1 cellular context compared by ENCODE assay signal in the genomic region with DNA sequence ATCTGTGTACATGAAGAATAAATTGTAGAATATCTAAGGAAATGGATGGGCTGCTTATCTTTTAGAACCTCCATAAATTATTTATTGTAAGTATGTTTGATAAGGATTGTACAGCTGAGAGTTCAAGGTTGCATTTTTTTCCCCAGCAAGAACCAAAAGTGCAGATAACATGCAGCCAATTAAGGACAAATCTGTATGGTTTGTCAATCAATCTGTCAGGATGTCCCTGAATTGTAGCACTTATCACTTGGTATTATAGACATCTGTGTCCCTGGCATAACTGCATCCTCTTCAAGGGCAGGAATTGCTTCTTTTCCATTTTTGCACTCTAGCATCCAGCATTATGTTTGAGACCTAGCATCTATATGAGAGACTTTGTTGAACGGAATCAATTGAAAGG.
TF ChIP-seq lines count a peak whose summit lies in the region.

No MANE protein-coding gene starts in this region.

TF ChIP-seq in GM23338, 12 proteins besides CTCF, POLR2A, EP300 and RAD21 (continued from another document):
- TF ChIP-seq, protein P1, sequence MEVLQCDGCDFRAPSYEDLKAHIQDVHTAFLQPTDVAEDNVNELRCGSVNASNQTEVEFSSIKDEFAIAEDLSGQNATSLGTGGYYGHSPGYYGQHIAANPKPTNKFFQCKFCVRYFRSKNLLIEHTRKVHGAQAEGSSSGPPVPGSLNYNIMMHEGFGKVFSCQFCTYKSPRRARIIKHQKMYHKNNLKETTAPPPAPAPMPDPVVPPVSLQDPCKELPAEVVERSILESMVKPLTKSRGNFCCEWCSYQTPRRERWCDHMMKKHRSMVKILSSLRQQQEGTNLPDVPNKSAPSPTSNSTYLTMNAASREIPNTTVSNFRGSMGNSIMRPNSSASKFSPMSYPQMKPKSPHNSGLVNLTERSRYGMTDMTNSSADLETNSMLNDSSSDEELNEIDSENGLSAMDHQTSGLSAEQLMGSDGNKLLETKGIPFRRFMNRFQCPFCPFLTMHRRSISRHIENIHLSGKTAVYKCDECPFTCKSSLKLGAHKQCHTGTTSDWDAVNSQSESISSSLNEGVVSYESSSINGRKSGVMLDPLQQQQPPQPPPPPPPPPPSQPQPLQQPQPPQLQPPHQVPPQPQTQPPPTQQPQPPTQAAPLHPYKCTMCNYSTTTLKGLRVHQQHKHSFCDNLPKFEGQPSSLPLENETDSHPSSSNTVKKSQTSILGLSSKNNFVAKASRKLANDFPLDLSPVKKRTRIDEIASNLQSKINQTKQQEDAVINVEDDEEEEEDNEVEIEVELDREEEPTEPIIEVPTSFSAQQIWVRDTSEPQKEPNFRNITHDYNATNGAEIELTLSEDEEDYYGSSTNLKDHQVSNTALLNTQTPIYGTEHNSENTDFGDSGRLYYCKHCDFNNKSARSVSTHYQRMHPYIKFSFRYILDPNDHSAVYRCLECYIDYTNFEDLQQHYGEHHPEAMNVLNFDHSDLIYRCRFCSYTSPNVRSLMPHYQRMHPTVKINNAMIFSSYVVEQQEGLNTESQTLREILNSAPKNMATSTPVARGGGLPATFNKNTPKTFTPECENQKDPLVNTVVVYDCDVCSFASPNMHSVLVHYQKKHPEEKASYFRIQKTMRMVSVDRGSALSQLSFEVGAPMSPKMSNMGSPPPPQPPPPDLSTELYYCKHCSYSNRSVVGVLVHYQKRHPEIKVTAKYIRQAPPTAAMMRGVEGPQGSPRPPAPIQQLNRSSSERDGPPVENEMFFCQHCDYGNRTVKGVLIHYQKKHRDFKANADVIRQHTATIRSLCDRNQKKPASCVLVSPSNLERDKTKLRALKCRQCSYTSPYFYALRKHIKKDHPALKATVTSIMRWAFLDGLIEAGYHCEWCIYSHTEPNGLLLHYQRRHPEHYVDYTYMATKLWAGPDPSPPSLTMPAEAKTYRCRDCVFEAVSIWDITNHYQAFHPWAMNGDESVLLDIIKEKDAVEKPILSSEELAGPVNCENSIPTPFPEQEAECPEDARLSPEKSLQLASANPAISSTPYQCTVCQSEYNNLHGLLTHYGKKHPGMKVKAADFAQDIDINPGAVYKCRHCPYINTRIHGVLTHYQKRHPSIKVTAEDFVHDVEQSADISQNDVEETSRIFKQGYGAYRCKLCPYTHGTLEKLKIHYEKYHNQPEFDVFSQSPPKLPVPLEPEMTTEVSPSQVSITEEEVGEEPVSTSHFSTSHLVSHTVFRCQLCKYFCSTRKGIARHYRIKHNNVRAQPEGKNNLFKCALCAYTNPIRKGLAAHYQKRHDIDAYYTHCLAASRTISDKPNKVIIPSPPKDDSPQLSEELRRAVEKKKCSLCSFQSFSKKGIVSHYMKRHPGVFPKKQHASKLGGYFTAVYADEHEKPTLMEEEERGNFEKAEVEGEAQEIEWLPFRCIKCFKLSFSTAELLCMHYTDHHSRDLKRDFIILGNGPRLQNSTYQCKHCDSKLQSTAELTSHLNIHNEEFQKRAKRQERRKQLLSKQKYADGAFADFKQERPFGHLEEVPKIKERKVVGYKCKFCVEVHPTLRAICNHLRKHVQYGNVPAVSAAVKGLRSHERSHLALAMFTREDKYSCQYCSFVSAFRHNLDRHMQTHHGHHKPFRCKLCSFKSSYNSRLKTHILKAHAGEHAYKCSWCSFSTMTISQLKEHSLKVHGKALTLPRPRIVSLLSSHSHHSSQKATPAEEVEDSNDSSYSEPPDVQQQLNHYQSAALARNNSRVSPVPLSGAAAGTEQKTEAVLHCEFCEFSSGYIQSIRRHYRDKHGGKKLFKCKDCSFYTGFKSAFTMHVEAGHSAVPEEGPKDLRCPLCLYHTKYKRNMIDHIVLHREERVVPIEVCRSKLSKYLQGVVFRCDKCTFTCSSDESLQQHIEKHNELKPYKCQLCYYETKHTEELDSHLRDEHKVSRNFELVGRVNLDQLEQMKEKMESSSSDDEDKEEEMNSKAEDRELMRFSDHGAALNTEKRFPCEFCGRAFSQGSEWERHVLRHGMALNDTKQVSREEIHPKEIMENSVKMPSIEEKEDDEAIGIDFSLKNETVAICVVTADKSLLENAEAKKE (CRISPR knock-in tag; IDR thresholded peaks at IDR 0.05): no peak
- TF ChIP-seq CREB1 (CRISPR knock-in tag; IDR thresholded peaks at IDR 0.05; ENCODE audit: low read depth): no peak
- TF ChIP-seq EZH2 (IDR thresholded peaks at IDR 0.05; ENCODE audit: low read depth, unreplicated experiment): no peak
- TF ChIP-seq POLR2AphosphoS5 (IDR thresholded peaks at IDR 0.05; ENCODE audit: low read depth): no peak
- TF ChIP-seq NANOG (IDR thresholded peaks at IDR 0.05; ENCODE audit: borderline replicate concordance): no peak
- TF ChIP-seq JUNB (IDR thresholded peaks at IDR 0.05; ENCODE audit: unreplicated experiment): no peak
- TF ChIP-seq, protein P2, sequence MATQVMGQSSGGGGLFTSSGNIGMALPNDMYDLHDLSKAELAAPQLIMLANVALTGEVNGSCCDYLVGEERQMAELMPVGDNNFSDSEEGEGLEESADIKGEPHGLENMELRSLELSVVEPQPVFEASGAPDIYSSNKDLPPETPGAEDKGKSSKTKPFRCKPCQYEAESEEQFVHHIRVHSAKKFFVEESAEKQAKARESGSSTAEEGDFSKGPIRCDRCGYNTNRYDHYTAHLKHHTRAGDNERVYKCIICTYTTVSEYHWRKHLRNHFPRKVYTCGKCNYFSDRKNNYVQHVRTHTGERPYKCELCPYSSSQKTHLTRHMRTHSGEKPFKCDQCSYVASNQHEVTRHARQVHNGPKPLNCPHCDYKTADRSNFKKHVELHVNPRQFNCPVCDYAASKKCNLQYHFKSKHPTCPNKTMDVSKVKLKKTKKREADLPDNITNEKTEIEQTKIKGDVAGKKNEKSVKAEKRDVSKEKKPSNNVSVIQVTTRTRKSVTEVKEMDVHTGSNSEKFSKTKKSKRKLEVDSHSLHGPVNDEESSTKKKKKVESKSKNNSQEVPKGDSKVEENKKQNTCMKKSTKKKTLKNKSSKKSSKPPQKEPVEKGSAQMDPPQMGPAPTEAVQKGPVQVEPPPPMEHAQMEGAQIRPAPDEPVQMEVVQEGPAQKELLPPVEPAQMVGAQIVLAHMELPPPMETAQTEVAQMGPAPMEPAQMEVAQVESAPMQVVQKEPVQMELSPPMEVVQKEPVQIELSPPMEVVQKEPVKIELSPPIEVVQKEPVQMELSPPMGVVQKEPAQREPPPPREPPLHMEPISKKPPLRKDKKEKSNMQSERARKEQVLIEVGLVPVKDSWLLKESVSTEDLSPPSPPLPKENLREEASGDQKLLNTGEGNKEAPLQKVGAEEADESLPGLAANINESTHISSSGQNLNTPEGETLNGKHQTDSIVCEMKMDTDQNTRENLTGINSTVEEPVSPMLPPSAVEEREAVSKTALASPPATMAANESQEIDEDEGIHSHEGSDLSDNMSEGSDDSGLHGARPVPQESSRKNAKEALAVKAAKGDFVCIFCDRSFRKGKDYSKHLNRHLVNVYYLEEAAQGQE (IDR thresholded peaks at IDR 0.05; ENCODE audit: unreplicated experiment): no peak
